Comparison of ENCODE assay signal across 9 cellular contexts in genomic region chr1:152427458-152427857, GRCh38. TPM values are rescaled to one million over a fixed set of nuclear protein-coding genes. Genes with fewer than 3 reads are reported as not detected.
"Had no signal": no experiment of that assay in that cellular context is flagged by ENCODE, and none has a peak within 500 bp of the region (broad histone marks: within the 10 kb centered on the region; RNA-seq: fewer than 3 reads in every experiment).

No MANE protein-coding gene starts in this region.

- H3K4me3 ChIP-seq: K562 had no signal

- H3K27ac Mint-ChIP-seq: IgD-negative memory B cell had no signal

- ATAC-seq: HepG2, K562 had no signal

- DNase-seq: IMR-90, KBM-7, KG1 had no signal

- H3K4me3 Mint-ChIP-seq: IgD-negative memory B cell had no signal

- H3K4me1 Mint-ChIP-seq: IgD-negative memory B cell had no signal

- H3K27ac ChIP-seq: HL-60 had no signal

- H3K27me3 Mint-ChIP-seq: IgD-negative memory B cell had no signal

RNA-seq across cellular contexts. Expression of gene CRNN, which starts 13.4 kb away (rescaled TPM):
- total RNA-seq: HepG2, HT-29, HT1080, IMR-90, K562 had no signal
- polyA plus RNA-seq: HepG2, IgD-negative memory B cell, IMR-90, K562 had no signal
